1 cellular context compared by ENCODE assay signal in genomic region chr19:4123615-4124568, GRCh38.
TF ChIP-seq lines count a peak whose summit lies in the region.

Gene MAP2K2 (minus strand): TSS chr19:4124122. CDS start chr19:4123875, 247 bp downstream.

TF ChIP-seq in HepG2, 621 proteins besides CTCF, POLR2A, EP300 and RAD21 (continued from another document and continues in another):
- TF ChIP-seq DZIP1 (CRISPR knock-in tag; IDR thresholded peaks at IDR 0.05) (0 out of 2 replicates have a peak, but pooled peaks have one; percentile 58), ZNF670 (CRISPR knock-in tag; IDR thresholded peaks at IDR 0.05; ENCODE audit: borderline replicate concordance) (no peak; the same call in 1 of the 2 replicates), ZNF567 (CRISPR knock-in tag; IDR thresholded peaks at IDR 0.05; ENCODE audit: borderline replicate concordance) (peak; percentile 79; the same call in 1 of the 2 replicates), KDM6A (CRISPR knock-in tag; IDR thresholded peaks at IDR 0.05; ENCODE audit: low read depth) (no peak), FOXA1 (IDR thresholded peaks at IDR 0.05) (no peak), FOXA1 (CRISPR knock-in tag; IDR thresholded peaks at IDR 0.05) (no peak), GLMP (CRISPR knock-in tag; IDR thresholded peaks at IDR 0.05; ENCODE audit: borderline replicate concordance) (no peak), ATF3 (CRISPR knock-in tag; IDR thresholded peaks at IDR 0.05) (0 out of 2 replicates have a peak, but pooled peaks have one; percentile 23), NBN (conservative IDR thresholded peaks at IDR 0.05) (no peak), HMGXB3 (CRISPR knock-in tag; IDR thresholded peaks at IDR 0.05; ENCODE audit: borderline replicate concordance) (peak; percentile 80; the same call in 1 of the 2 replicates), ISX (CRISPR knock-in tag; conservative IDR thresholded peaks at IDR 0.05) (no peak), ZNF446 (CRISPR knock-in tag; IDR thresholded peaks at IDR 0.05) (0 out of 2 replicates have a peak, but pooled peaks have one; percentile 44), SNAPC4 (CRISPR knock-in tag; IDR thresholded peaks at IDR 0.05) (no peak), SCMH1 (CRISPR knock-in tag; IDR thresholded peaks at IDR 0.05; ENCODE audit: borderline replicate concordance) (no peak), ZNF275 (CRISPR knock-in tag; IDR thresholded peaks at IDR 0.05; ENCODE audit: borderline replicate concordance) (peak; percentile 93; the same call in 1 of the 2 replicates), HOXA7 (CRISPR knock-in tag; IDR thresholded peaks at IDR 0.05) (no peak), HDAC2 (CRISPR knock-in tag; IDR thresholded peaks at IDR 0.05) (peak; percentile 24; the same call in 1 of the 2 replicates), ATM (IDR thresholded peaks at IDR 0.05; ENCODE audit: borderline replicate concordance) (no peak), EHMT2 (IDR thresholded peaks at IDR 0.05; ENCODE audit: borderline replicate concordance, low read depth, low read length) (no peak), CHCHD3 (CRISPR knock-in tag; IDR thresholded peaks at IDR 0.05) (no peak; the same call in none of the 2 replicates), ZNF691 (CRISPR knock-in tag; IDR thresholded peaks at IDR 0.05; ENCODE audit: borderline replicate concordance, low read depth) (peak; percentile 36; the same call in 1 of the 2 replicates), ZNF260 (CRISPR knock-in tag; IDR thresholded peaks at IDR 0.05; ENCODE audit: borderline replicate concordance, low read depth) (0 out of 2 replicates have a peak, but pooled peaks have one; percentile 67), ZBTB37 (CRISPR knock-in tag; IDR thresholded peaks at IDR 0.05) (no peak), IRF2 (CRISPR knock-in tag; IDR thresholded peaks at IDR 0.05) (peak; percentile 68), MAX (IDR thresholded peaks at IDR 0.05) (peak; percentile 97), CAMTA2 (CRISPR knock-in tag; IDR thresholded peaks at IDR 0.05; ENCODE audit: borderline replicate concordance) (no peak), ZNF782 (CRISPR knock-in tag; IDR thresholded peaks at IDR 0.05; ENCODE audit: borderline replicate concordance) (no peak; the same call in 1 of the 2 replicates), NFAT5 (CRISPR knock-in tag; IDR thresholded peaks at IDR 0.05) (peak; percentile 61; the same call in 1 of the 2 replicates), SMYD3 (CRISPR knock-in tag; IDR thresholded peaks at IDR 0.05) (0 out of 2 replicates have a peak, but pooled peaks have one; percentile 50), BATF2 (CRISPR knock-in tag; IDR thresholded peaks at IDR 0.05) (no peak)
